ENCODE assay signal across 1 cellular context in genomic region chr1:225652726-225653462, GRCh38.
TF ChIP-seq lines count a peak whose summit lies in the region.

ENAH (minus strand) TSS chr1:225653123; CDS start chr1:225652690, 433 bp downstream.

TF ChIP-seq in K562, 482 proteins besides CTCF, POLR2A, EP300 and RAD21 (continued from another document):
- peak; percentile 29 for TF ChIP-seq PCBP1 (IDR thresholded peaks at IDR 0.05; ENCODE audit: low read depth, low read length, poor library complexity, severe bottlenecking)
- TF ChIP-seq VEZF1 (CRISPR knock-in tag; IDR thresholded peaks at IDR 0.05): peak; percentile 86
- TF ChIP-seq HMGN3 (IDR thresholded peaks at IDR 0.05; ENCODE audit: borderline replicate concordance, extremely low read depth, insufficient read length, low read depth, low read length): peak; percentile 24
- peak in 1 of 2 experiments; percentile 81; a peak in 1 of 4 replicates for TF ChIP-seq UBTF (IDR thresholded peaks at IDR 0.05; ENCODE audit: borderline replicate concordance in 1 of 2, low read depth in 2 of 2, low read length in 2 of 2)
